1 cellular context compared by ENCODE assay signal in the genomic region with DNA sequence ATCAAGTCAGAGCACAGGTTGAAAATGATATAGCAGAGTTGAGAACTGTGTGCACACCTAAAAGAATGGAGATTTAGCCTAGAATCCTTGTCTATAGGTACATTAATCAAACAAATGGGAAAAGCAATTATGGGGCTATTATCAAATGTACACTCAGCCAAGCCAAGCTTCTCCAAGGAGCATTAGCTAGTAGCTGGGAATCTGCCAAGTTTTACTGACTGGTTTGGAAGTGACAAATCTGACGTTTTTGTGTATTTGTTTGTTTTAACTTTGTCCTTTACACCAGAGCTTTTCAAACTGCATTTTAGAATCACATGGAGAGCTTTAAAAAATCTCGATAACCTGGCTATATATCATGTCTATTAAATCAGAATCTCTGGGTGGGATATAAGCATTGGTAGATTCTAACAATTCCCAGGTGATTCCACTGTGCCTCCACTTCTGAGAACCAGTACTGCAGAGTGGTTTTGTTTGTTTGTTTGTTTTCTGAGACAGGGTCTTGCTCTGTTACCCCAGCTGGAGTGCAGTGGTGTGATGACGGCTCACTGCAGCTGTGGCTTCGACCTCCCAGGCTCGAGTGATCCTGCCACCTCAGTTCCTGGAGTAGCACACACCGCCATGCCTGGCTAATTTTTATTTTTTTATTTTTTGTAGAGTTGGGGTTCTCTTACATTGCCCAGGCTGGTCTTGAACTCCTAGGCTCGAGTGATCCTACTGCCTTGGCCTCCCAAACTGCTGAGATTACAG.
TF ChIP-seq lines count a peak whose summit lies in the region.

No MANE protein-coding gene starts in this region.

TF ChIP-seq in HEK293, 187 proteins besides CTCF, POLR2A, EP300 and RAD21 (continued from another document):
- TF ChIP-seq, protein P1, sequence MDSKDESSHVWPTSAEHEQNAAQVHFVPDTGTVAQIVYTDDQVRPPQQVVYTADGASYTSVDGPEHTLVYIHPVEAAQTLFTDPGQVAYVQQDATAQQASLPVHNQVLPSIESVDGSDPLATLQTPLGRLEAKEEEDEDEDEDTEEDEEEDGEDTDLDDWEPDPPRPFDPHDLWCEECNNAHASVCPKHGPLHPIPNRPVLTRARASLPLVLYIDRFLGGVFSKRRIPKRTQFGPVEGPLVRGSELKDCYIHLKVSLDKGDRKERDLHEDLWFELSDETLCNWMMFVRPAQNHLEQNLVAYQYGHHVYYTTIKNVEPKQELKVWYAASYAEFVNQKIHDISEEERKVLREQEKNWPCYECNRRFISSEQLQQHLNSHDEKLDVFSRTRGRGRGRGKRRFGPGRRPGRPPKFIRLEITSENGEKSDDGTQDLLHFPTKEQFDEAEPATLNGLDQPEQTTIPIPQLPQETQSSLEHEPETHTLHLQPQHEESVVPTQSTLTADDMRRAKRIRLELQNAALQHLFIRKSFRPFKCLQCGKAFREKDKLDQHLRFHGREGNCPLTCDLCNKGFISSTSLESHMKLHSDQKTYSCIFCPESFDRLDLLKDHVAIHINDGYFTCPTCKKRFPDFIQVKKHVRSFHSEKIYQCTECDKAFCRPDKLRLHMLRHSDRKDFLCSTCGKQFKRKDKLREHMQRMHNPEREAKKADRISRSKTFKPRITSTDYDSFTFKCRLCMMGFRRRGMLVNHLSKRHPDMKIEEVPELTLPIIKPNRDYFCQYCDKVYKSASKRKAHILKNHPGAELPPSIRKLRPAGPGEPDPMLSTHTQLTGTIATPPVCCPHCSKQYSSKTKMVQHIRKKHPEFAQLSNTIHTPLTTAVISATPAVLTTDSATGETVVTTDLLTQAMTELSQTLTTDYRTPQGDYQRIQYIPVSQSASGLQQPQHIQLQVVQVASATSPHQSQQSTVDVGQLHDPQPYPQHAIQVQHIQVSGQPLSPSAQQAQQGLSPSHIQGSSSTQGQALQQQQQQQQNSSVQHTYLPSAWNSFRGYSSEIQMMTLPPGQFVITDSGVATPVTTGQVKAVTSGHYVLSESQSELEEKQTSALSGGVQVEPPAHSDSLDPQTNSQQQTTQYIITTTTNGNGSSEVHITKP (tag by site-specific recombination; IDR thresholded peaks at IDR 0.05), result peak; percentile 87
